In the genomic region with DNA sequence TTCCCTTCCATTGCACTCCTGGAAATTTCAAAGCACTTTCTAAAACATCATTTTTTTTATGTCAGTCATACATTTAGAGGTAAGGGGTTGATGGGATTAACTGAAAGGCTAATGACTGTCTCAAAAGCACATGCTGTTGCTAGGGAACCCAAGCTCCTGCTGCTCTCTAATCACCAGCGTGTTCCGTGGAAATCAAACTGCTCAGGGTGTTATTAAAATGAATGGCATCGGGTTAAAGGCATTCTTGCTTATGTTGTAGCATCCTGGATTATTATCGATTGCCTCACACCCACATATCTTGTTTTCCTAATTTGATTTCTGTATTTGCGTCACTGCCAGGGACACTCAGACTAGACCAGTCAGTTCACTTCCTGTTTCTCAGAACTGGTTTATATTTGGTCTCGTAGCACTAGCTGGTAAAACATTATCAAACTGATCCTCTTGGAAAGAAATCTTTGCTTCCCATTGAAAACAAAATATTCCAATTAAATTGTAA, we compare ENCODE assay signal across 8 cellular contexts.
DNase-seq lines count a peak whose midpoint lies in the region; ATAC-seq, FAIRE-seq and TF ChIP-seq lines count a peak whose summit lies in the region.

No MANE protein-coding gene starts in this region.

- TF ChIP-seq EP300 in upper lobe of left lung (IDR thresholded peaks at IDR 0.05) = peak; percentile 70 to 95 (median 83)

- FAIRE-seq in GM18507 (lab: Jason Lieb, UNC) = peak; percentile 75

- H3K4me3 ChIP-seq in Peyer's patch = peak overlapping the region; percentile 40 to 84 (median 72)
- H3K4me3 ChIP-seq in coronary artery = peak overlapping the region; percentile 98
- peak overlapping the region; percentile 49 to 97 (median 79) for H3K4me3 ChIP-seq in upper lobe of left lung

- ATAC-seq in upper lobe of left lung (ENCODE audit: low FRiP score in 2 of 2) = peak in 1 of 2 donors; percentile 40

- TF ChIP-seq POLR2A in Peyer's patch (IDR thresholded peaks at IDR 0.05) (no peak), upper lobe of left lung (IDR thresholded peaks at IDR 0.05) (peak in 1 of 4 donors; percentile 64)

- no peaks in the 10 kb centered on the region for H3K9me3 ChIP-seq in Peyer's patch
- H3K9me3 ChIP-seq in upper lobe of left lung = no peaks in the 10 kb centered on the region

- H3K4me1 ChIP-seq in Peyer's patch (peaks cover 0 to 29% (median 17%) of the 10 kb centered on the region in 4 donors), upper lobe of left lung (peaks cover 26 to 39% (median 33%) of the 10 kb centered on the region in 4 donors)

- H3K27ac ChIP-seq in Peyer's patch = peak overlapping the region; percentile 96 to 99 (median 98)
- peak overlapping the region; percentile 99 to 100 for H3K27ac ChIP-seq in coronary artery
- H3K27ac ChIP-seq in upper lobe of left lung = peak overlapping the region; percentile 95 to 100 (median 100)

- DNase-seq in AG20443 (ENCODE audit: low spot score) = peak; percentile 72
- DNase-seq in GM18507 (ENCODE audit: extremely low spot score, insufficient read length, low read depth) = no peak
- DNase-seq in Peyer's patch = no peak
- DNase-seq in coronary artery (ENCODE audit: low spot score) = no peak
- DNase-seq in lung microvascular endothelial cell (ENCODE audit: low read depth in 2 of 2) = peak; percentile 84 to 97
- peak in 1 of 2 donors; percentile 27 for DNase-seq in upper lobe of left lung
- no peak for DNase-seq in T-helper 9 cell
- no peak for DNase-seq in GM13976 (ENCODE audit: low spot score)

- H3K36me3 ChIP-seq in Peyer's patch (no peaks in the 10 kb centered on the region), upper lobe of left lung (peaks cover 0 to 3% (median 0%) of the 10 kb centered on the region in 4 donors)

- WGBS in upper lobe of left lung, 2 donors = 0 to 3% methylated on average over 6 of the region's 6 CpGs

- H3K27me3 ChIP-seq in Peyer's patch (no peaks in the 10 kb centered on the region), upper lobe of left lung (no peaks in the 10 kb centered on the region)

- TF ChIP-seq CTCF in Peyer's patch (IDR thresholded peaks at IDR 0.05) (no peak), coronary artery (IDR thresholded peaks at IDR 0.05) (no peak), upper lobe of left lung (IDR thresholded peaks at IDR 0.05) (no peak), GM13976 (IDR thresholded peaks at IDR 0.05; ENCODE audit: borderline replicate concordance, control extremely low read depth, extremely low read depth, insufficient read depth, missing control alignments) (no peak)

- in situ Hi-C loops in GM13976 (cut with MboI; ENCODE audit: low sequenced_read_pairs, unreplicated experiment) = no loop called here

Comparison
In these comparisons a context has a peak if more than half of its experiments do, and no peak if none do; other contexts are left out.
1. DNase-seq: peak in AG20443 (single experiment) and lung microvascular endothelial cell (2 of 2); none in GM18507 (single experiment), Peyer's patch (0 of 3), coronary artery (single experiment), T-helper 9 cell (single experiment) and GM13976 (single experiment).
2. Peak in every context shown above with its lines, with median percentiles within 50 percentile points of each other: H3K27ac ChIP-seq and H3K4me3 ChIP-seq.